In the genomic region with DNA sequence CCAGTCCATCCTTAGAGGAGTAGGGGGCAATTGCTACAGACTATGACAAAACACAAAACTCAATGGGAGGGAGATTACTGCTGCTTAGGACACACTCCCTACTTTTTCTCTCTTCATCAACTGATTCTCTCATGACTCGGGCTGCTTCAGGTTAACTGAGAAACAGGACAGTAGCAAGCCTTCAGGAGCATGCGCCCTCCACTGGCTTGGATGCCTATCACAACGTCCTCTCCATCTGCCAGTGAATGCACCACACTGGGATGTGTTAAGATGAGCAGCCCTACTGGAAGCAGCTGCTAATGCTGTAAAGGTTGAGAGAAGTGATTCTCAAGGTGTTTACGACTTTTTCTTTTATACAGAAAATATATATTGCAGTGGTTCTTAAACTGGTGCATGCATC, we compare ENCODE assay signal across 27 cellular contexts.
DNase-seq lines count a peak whose midpoint lies in the region; ATAC-seq and TF ChIP-seq lines count a peak whose summit lies in the region.
"Had no signal": no experiment of that assay in that cellular context is flagged by ENCODE, and none has a peak within 500 bp of the region (broad histone marks: within the 10 kb centered on the region; RNA-seq: fewer than 3 reads in every experiment).

No MANE protein-coding gene starts in this region.

- H3F3A ChIP-seq in PC-3 (ENCODE audit: low read length, unreplicated experiment): no peaks in the 10 kb centered on the region

- DNase-seq in HuH-7 (ENCODE audit: low spot score): peak; percentile 7
- no peak for DNase-seq in PC-3
- DNase-seq in iPS-NIHi11 (ENCODE audit: low spot score): peak; percentile 17
- no peak for DNase-seq in stimulated activated naive CD4-positive, alpha-beta T cell (lab: John Stamatoyannopoulos, UW)
- no peak for DNase-seq in NCI-H128 (lab: John Stamatoyannopoulos, UW; ENCODE audit: unreplicated experiment)
- DNase-seq: activated CD4-positive, alpha-beta T cell treated with anti-CD3 and anti-CD28 coated beads for 36 hours; activated CD8-positive, alpha-beta memory T cell treated with anti-CD3 and anti-CD28 coated beads, Interleukin-2, amount 50 U/mL, for 48 hours; activated CD8-positive, alpha-beta T cell treated with anti-CD3 and anti-CD28 coated beads for 36 hours; activated naive CD4-positive, alpha-beta T cell treated with anti-CD3 and anti-CD28 coated beads, Interleukin-2, amount 10 ng/mL, durations not matched to agents 7 days and 5 days; body of pancreas; C1 segment of cervical spinal cord; DMS79 treated with DMSO at 0.1 percent for 48 hours; head of caudate nucleus; kidney glomerular epithelial cell; midbrain; naive B cell; NCI-H1092; NCI-H1694 treated with DMSO at 0.1 percent for 48 hours; posterior cingulate gyrus; right cardiac atrium; stimulated activated CD4-positive, alpha-beta T cell treated with anti-CD3 and anti-CD28 coated beads, Interleukin-1b, Interleukin-23, amount 100 ng/mL, for 48 hours; thyroid gland had no signal

- no peaks in the 10 kb centered on the region for H3K36me3 ChIP-seq in PC-3 (ENCODE audit: low read depth, low read length)
- H3K36me3 ChIP-seq: HAP-1, neutrophil, thyroid gland had no signal

- CTCF ChIA-PET in PC-3 (lab: Charles Lee): no interaction called here

- POLR2A ChIA-PET in PC-3 (lab: Charles Lee; ENCODE audit: unreplicated experiment): no interaction called here

- no peak overlapping the region for H3K9ac ChIP-seq in PC-3 (ENCODE audit: low read length)

- no peaks in the 10 kb centered on the region for H3K27me3 ChIP-seq in PC-3 (ENCODE audit: low read length)
- H3K27me3 ChIP-seq: body of pancreas, neutrophil, thyroid gland had no signal

- peak; percentile 24; the same call in 1 of the 3 replicates for TF ChIP-seq CTCF in GM12872 (IDR thresholded peaks at IDR 0.05; ENCODE audit: insufficient read depth, low read depth, low read length)
- peak; percentile 23; the same call in 1 of the 2 replicates for TF ChIP-seq CTCF in PC-3 (conservative IDR thresholded peaks at IDR 0.05; ENCODE audit: low read depth, low read length)

- no peak overlapping the region for H3K4me2 ChIP-seq in PC-3 (ENCODE audit: low read length)

- no peaks in the 10 kb centered on the region for H3K9me3 ChIP-seq in PC-3 (ENCODE audit: low read length)
- H3K9me3 ChIP-seq: body of pancreas, HAP-1, neutrophil, thyroid gland had no signal

- no peaks in the 10 kb centered on the region for H3K9me2 ChIP-seq in PC-3 (replicated peaks; ENCODE audit: low read length)

- no peak overlapping the region for H3K4me3 ChIP-seq in PC-3 (ENCODE audit: low read length)
- H3K4me3 ChIP-seq: body of pancreas, HAP-1, thyroid gland had no signal

- H3K27ac ChIP-seq in PC-3 (ENCODE audit: low read length): no peak overlapping the region
- H3K27ac ChIP-seq: body of pancreas, neutrophil, thyroid gland had no signal

- no peaks in the 10 kb centered on the region for H3K79me2 ChIP-seq in PC-3 (ENCODE audit: low read length)

- ATAC-seq in PC-3: no peak
- ATAC-seq in GM18858 (IDR thresholded peaks at IDR 0.05; ENCODE audit: unreplicated experiment): no peak
- ATAC-seq: activated CD4-positive, alpha-beta T cell treated with anti-CD3 and anti-CD28 coated beads for 36 hours; activated CD8-positive, alpha-beta T cell treated with anti-CD3 and anti-CD28 coated beads for 36 hours; body of pancreas; right cardiac atrium; Right ventricle myocardium inferior had no signal

- no peaks in the 10 kb centered on the region for H3K4me1 ChIP-seq in PC-3 (ENCODE audit: insufficient read depth, low read length)
- H3K4me1 ChIP-seq: body of pancreas, HAP-1, thyroid gland had no signal

- no TSS peak for BruUV-seq in PC-3 (replicated peaks; lab: Mats Ljungman, UMichigan)

- intact Hi-C loops in PC-3 (cut with micrococcal nuclease): no loop called here

- H4K20me1 ChIP-seq in PC-3 (ENCODE audit: low read length): no peaks in the 10 kb centered on the region

- H2AFZ ChIP-seq in PC-3 (ENCODE audit: low read length): no peak overlapping the region

Comparison
In these comparisons a context has a peak if more than half of its experiments do, and no peak if none do; other contexts are left out.
1. DNase-seq: peak in HuH-7 (single experiment) and iPS-NIHi11 (single experiment); none in PC-3 (single experiment), stimulated activated naive CD4-positive, alpha-beta T cell (0 of 6) and NCI-H128 (single experiment).